8 cellular contexts compared by ENCODE assay signal in genomic region chr7:3300221-3300650, GRCh38. TPM values are rescaled to one million over a fixed set of nuclear protein-coding genes. Genes with fewer than 3 reads are reported as not detected.
DNase-seq lines count a peak whose midpoint lies in the region; ATAC-seq and TF ChIP-seq lines count a peak whose summit lies in the region.

No MANE protein-coding gene starts in this region.

- H3K36me3 ChIP-seq in KMS-11 (ENCODE audit: insufficient read depth) (no peaks in the 10 kb centered on the region), duodenal mucosa (ENCODE audit: control insufficient read depth in 1 of 2, insufficient read depth in 2 of 2, low read length in 2 of 2) (no peaks in the 10 kb centered on the region)

- no peak overlapping the region for H3K27ac Mint-ChIP-seq in CD4-positive, alpha-beta T cell
- H3K27ac Mint-ChIP-seq in natural killer cell treated with Interleukin-12 subunit alpha and Interleukin-12 subunit beta and Interleukin-15 and Interleukin-18, amount 100 ng/mL, for 72 hours: no peak overlapping the region

- CTCF ChIA-PET in CD4-positive, alpha-beta T cell (lab: Charles Lee): interaction anchor here (0.6 to 1.3 kb wide), 2 partner anchors 9 kb away, joined by 3 to 7 read pairs; no protein-coding TSS in a partner anchor
- CTCF ChIA-PET in GM10248 (lab: Yijun Ruan, JAX): interaction anchor here (1.2 to 3.4 kb wide), 4 partner anchors 10 to 40 kb away, joined by 3 to 24 read pairs (median 4); no protein-coding TSS in a partner anchor

- H3K27me3 Mint-ChIP-seq in CD4-positive, alpha-beta T cell: peaks cover 23% of the 10 kb centered on the region
- H3K27me3 Mint-ChIP-seq in natural killer cell treated with Interleukin-12 subunit alpha and Interleukin-12 subunit beta and Interleukin-15 and Interleukin-18, amount 100 ng/mL, for 72 hours: peaks cover 43 to 57% of the 10 kb centered on the region in 2 donors

- H3K4me3 ChIP-seq in KMS-11 (IDR thresholded peaks at IDR 0.05; ENCODE audit: insufficient read depth, low read depth, low read length): no peak overlapping the region
- H3K4me3 ChIP-seq in duodenal mucosa (ENCODE audit: low read depth in 1 of 2, low read length in 2 of 2): peak overlapping the region; percentile 62 to 63

- DNase-seq in CD4-positive, alpha-beta T cell: no peak
- no peak for DNase-seq in natural killer cell treated with Interleukin-12 subunit alpha and Interleukin-12 subunit beta and Interleukin-15 and Interleukin-18, amount 100 ng/mL, for 72 hours (ENCODE audit: low spot score)
- no peak for DNase-seq in GM10248 (ENCODE audit: extremely low spot score)
- no peak for DNase-seq in stimulated activated CD4-positive, alpha-beta T cell treated with anti-CD3 and anti-CD28 coated beads, Interleukin-4, amount 100 ng/mL, for 4 hours
- DNase-seq in OCI-M2 (lab: John Stamatoyannopoulos, UW; ENCODE audit: unreplicated experiment): no peak

- intact Hi-C loops in CD4-positive, alpha-beta T cell (cut with DNase I, micrococcal nuclease): loop anchor here (1.0 to 10.0 kb wide), 7 partner anchors 163 to 1068 kb away; partner anchors contain the start of genes CARD11 (in 1 of the 2), GNA12 (in 1 of the 2) and MAD1L1 (in 1 of the 2)

- ATAC-seq in CD4-positive, alpha-beta T cell (ENCODE audit: poor library complexity): no peak
- no peak for ATAC-seq in natural killer cell treated with Interleukin-12 subunit alpha and Interleukin-12 subunit beta and Interleukin-15 and Interleukin-18, amount 100 ng/mL, for 72 hours
- no peak for ATAC-seq in HG03097 (IDR thresholded peaks at IDR 0.05; ENCODE audit: low FRiP score, unreplicated experiment)

- H4K20me1 ChIP-seq in KMS-11 (ENCODE audit: insufficient read depth): no peaks in the 10 kb centered on the region

- H3K4me3 Mint-ChIP-seq in CD4-positive, alpha-beta T cell: peak overlapping the region; percentile 70
- H3K4me3 Mint-ChIP-seq in natural killer cell treated with Interleukin-12 subunit alpha and Interleukin-12 subunit beta and Interleukin-15 and Interleukin-18, amount 100 ng/mL, for 72 hours: peak overlapping the region; percentile 20

- H3K27me3 ChIP-seq in CD4-positive, alpha-beta T cell (ENCODE audit: control insufficient read depth, insufficient read depth, low read length): peaks cover 7% of the 10 kb centered on the region
- H3K27me3 ChIP-seq in KMS-11 (ENCODE audit: insufficient read depth, low read depth): no peaks in the 10 kb centered on the region
- peaks cover 20 to 27% of the 10 kb centered on the region in 2 donors for H3K27me3 ChIP-seq in duodenal mucosa (ENCODE audit: control insufficient read depth in 1 of 2, insufficient read depth in 2 of 2, low read length in 2 of 2)

- H3K9me3 ChIP-seq in CD4-positive, alpha-beta T cell (ENCODE audit: control insufficient read depth, low read length): no peaks in the 10 kb centered on the region
- H3K9me3 ChIP-seq in duodenal mucosa (ENCODE audit: control insufficient read depth in 1 of 2, low read length in 2 of 2): no peaks in the 10 kb centered on the region

- H2AFZ ChIP-seq in KMS-11 (ENCODE audit: low read depth): peak overlapping the region; percentile 80

- peak overlapping the region; percentile 40 for H3K4me2 ChIP-seq in KMS-11

- H3K27ac ChIP-seq in CD4-positive, alpha-beta T cell (ENCODE audit: low read depth, low read length): no peak overlapping the region
- H3K27ac ChIP-seq in KMS-11 (no peak overlapping the region), duodenal mucosa (ENCODE audit: low read depth, low read length) (no peak overlapping the region)

- H3K36me3 Mint-ChIP-seq in CD4-positive, alpha-beta T cell (ENCODE audit: low read depth): peaks cover 4% of the 10 kb centered on the region
- H3K36me3 Mint-ChIP-seq in natural killer cell treated with Interleukin-12 subunit alpha and Interleukin-12 subunit beta and Interleukin-15 and Interleukin-18, amount 100 ng/mL, for 72 hours: no peaks in the 10 kb centered on the region

- H3K9ac ChIP-seq in KMS-11 (peak overlapping the region; percentile 20; the same call in 1 of the 2 replicates), duodenal mucosa (ENCODE audit: low read depth in 1 of 2, low read length in 2 of 2) (peak overlapping the region in 1 of 2 donors; percentile 18)

- H3K79me2 ChIP-seq in KMS-11 (ENCODE audit: insufficient read depth, low read depth): no peaks in the 10 kb centered on the region

- H3K4me1 Mint-ChIP-seq in CD4-positive, alpha-beta T cell (ENCODE audit: low read depth): peaks cover 13% of the 10 kb centered on the region
- peaks cover 0 to 13% of the 10 kb centered on the region in 2 donors for H3K4me1 Mint-ChIP-seq in natural killer cell treated with Interleukin-12 subunit alpha and Interleukin-12 subunit beta and Interleukin-15 and Interleukin-18, amount 100 ng/mL, for 72 hours (ENCODE audit: low read depth in 2 of 2)

- H3K4me1 ChIP-seq in KMS-11 (ENCODE audit: low read depth, poor library complexity, severe bottlenecking) (peaks cover 4% of the 10 kb centered on the region), duodenal mucosa (ENCODE audit: control insufficient read depth in 1 of 2, insufficient read depth in 2 of 2, low read length in 2 of 2) (peaks cover 0 to 11% of the 10 kb centered on the region in 2 donors)

- no peak for TF ChIP-seq CTCF in CD4-positive, alpha-beta T cell (IDR thresholded peaks at IDR 0.05)
- TF ChIP-seq CTCF in KMS-11 (conservative IDR thresholded peaks at IDR 0.05; ENCODE audit: low read depth, low read length) (no peak), GM10248 (IDR thresholded peaks at IDR 0.05; ENCODE audit: control extremely low read depth, extremely low read depth, low read depth, missing control alignments) (no peak)

- no peaks in the 10 kb centered on the region for H3K9me3 Mint-ChIP-seq in CD4-positive, alpha-beta T cell
- no peaks in the 10 kb centered on the region for H3K9me3 Mint-ChIP-seq in natural killer cell treated with Interleukin-12 subunit alpha and Interleukin-12 subunit beta and Interleukin-15 and Interleukin-18, amount 100 ng/mL, for 72 hours

- POLR2A ChIA-PET in CD4-positive, alpha-beta T cell (lab: Charles Lee): interaction anchor here (1.4 kb wide), 1 partner anchor 373 kb away, joined by 3 read pairs; no protein-coding TSS in a partner anchor
- POLR2A ChIA-PET in GM10248 (lab: Yijun Ruan, JAX): no interaction called here

RNA-seq across cellular contexts. Expression of gene SDK1, which starts 0.8 kb away (rescaled TPM):
- 1 to 10 TPM; 1.1 to 1.3 TPM for total RNA-seq in CD4-positive, alpha-beta T cell
- under 1 TPM; 0.20 to 0.40 TPM for total RNA-seq in natural killer cell treated with Interleukin-12 subunit alpha and Interleukin-12 subunit beta and Interleukin-15 and Interleukin-18, amount 100 ng/mL, for 72 hours
